ENCODE assay signal across 9 cellular contexts in genomic region chr9:136742640-136743391, GRCh38. TPM values are rescaled to one million over a fixed set of nuclear protein-coding genes. Genes with fewer than 3 reads are reported as not detected.
DNase-seq lines count a peak whose midpoint lies in the region; FAIRE-seq and TF ChIP-seq lines count a peak whose summit lies in the region.
"Had no signal": no experiment of that assay in that cellular context is flagged by ENCODE, and none has a peak within 500 bp of the region (broad histone marks: within the 10 kb centered on the region; RNA-seq: fewer than 3 reads in every experiment).

TSS of gene LCN10 (minus strand) at chr9:136742940. CDS start at chr9:136742903, 37 bp downstream.

- TF ChIP-seq POLR2A in suprapubic skin (IDR thresholded peaks at IDR 0.05) = no peak

- no peak within 1 kb of the TSS for H3K27ac ChIP-seq in SK-N-MC
- H3K27ac ChIP-seq in left ventricle myocardium inferior (replicated peaks) = peak within 1 kb of the TSS; percentile 52
- no peak within 1 kb of the TSS for H3K27ac ChIP-seq in suprapubic skin
- H3K27ac ChIP-seq: thoracic aorta had no signal

- DNase-seq in NCI-H748 (lab: John Stamatoyannopoulos, UW; ENCODE audit: unreplicated experiment) (peak; percentile 31), NCI-H748 treated with DMSO at 0.1 percent for 48 hours (lab: John Stamatoyannopoulos, UW) (no peak), SK-N-MC (ENCODE audit: low read depth, low spot score) (no peak), left ventricle myocardium inferior (no peak), suprapubic skin (ENCODE audit: low spot score in 2 of 2) (no peak), GM19239 (ENCODE audit: insufficient read length, low spot score) (no peak)
- no peak for DNase-seq in activated CD4-positive, alpha-beta T cell treated with anti-CD3 and anti-CD28 coated beads for 1 hour
- no peak for DNase-seq in stimulated activated CD4-positive, alpha-beta T cell treated with anti-CD3 and anti-CD28 coated beads, Interleukin-12 subunit alpha, Interleukin-12 subunit beta, amount 100 ng/mL, for 4 hours

- intact Hi-C loops in left ventricle myocardium inferior (cut with micrococcal nuclease) = no loop called here

- FAIRE-seq in GM19239 (lab: Jason Lieb, UNC) = no peak

- H3K9ac ChIP-seq in SK-N-MC (ENCODE audit: insufficient read length) = no peak within 1 kb of the TSS

- H3K4me1 ChIP-seq in left ventricle myocardium inferior (peaks cover 40% of the 10 kb centered on the region), suprapubic skin (peaks cover 34% of the 10 kb centered on the region)

- H3K9me3 ChIP-seq in SK-N-MC (ENCODE audit: low read depth, low read length) = no peaks in the 10 kb centered on the region
- H3K9me3 ChIP-seq in left ventricle myocardium inferior (replicated peaks) = no peaks in the 10 kb centered on the region
- no peaks in the 10 kb centered on the region for H3K9me3 ChIP-seq in suprapubic skin
- H3K9me3 ChIP-seq: thoracic aorta had no signal

- TF ChIP-seq EP300 in suprapubic skin (IDR thresholded peaks at IDR 0.05) = no peak

- peak; percentile 47 for TF ChIP-seq CTCF in left ventricle myocardium inferior (IDR thresholded peaks at IDR 0.05; ENCODE audit: borderline replicate concordance)
- peak in 1 of 2 donors; percentile 1 for TF ChIP-seq CTCF in suprapubic skin (IDR thresholded peaks at IDR 0.05)

- H3K36me3 ChIP-seq in SK-N-MC (ENCODE audit: insufficient read depth, low read length) (no peaks in the 10 kb centered on the region), left ventricle myocardium inferior (no peaks in the 10 kb centered on the region), suprapubic skin (no peaks in the 10 kb centered on the region)
- H3K36me3 ChIP-seq: thoracic aorta had no signal

- 66% methylated on average over 12 of the region's 23 CpGs for WGBS in suprapubic skin

- H3K4me3 ChIP-seq in SK-N-MC = peak within 1 kb of the TSS; percentile 62
- H3K4me3 ChIP-seq in left ventricle myocardium inferior = peak within 1 kb of the TSS; percentile 61
- H3K4me3 ChIP-seq in suprapubic skin = peak within 1 kb of the TSS; percentile 28
- H3K4me3 ChIP-seq: thoracic aorta had no signal

- H3K27me3 ChIP-seq in left ventricle myocardium inferior (ENCODE audit: low read depth) (peaks cover 27% of the 10 kb centered on the region), suprapubic skin (peaks cover 67% of the 10 kb centered on the region)

RNA-seq across cellular contexts. Expression of gene LCN10, which starts in this region (rescaled TPM):
- total RNA-seq in left ventricle myocardium inferior = 9.6 TPM
- total RNA-seq in suprapubic skin = 1 to 10 TPM in 2 of 4 donors, under 1 TPM in 1, not detected in 1; 0.32 to 3.5 (median 2.8) TPM
